30 cellular contexts compared by ENCODE assay signal in genomic region chr3:78707094-78707493, GRCh38.
"Had no signal": no experiment of that assay in that cellular context is flagged by ENCODE, and none has a peak within 500 bp of the region (broad histone marks: within the 10 kb centered on the region; RNA-seq: fewer than 3 reads in every experiment).

No MANE protein-coding gene starts in this region.

- ATAC-seq: activated CD8-positive, alpha-beta memory T cell treated with anti-CD3 and anti-CD28 coated beads, Interleukin-2, amount 10 ng/mL, durations not matched to agents 7 days and 5 days; effector memory CD8-positive, alpha-beta T cell; psoas muscle; right cardiac atrium; stimulated activated naive CD8-positive, alpha-beta T cell treated with anti-CD3 and anti-CD28 coated beads, Interleukin-15, amount 100 ng/mL, for 72 hours; T-helper 17 cell had no signal

- H2AFZ ChIP-seq: hepatocyte had no signal

- H3K4me2 ChIP-seq: hepatocyte had no signal

- H3K4me1 Mint-ChIP-seq: activated CD4-positive, alpha-beta T cell treated with anti-CD3 and anti-CD28 coated beads, Interleukin-2, amount 10 ng/mL, durations not matched to agents 24 days and 14 days; activated CD8-positive, alpha-beta memory T cell treated with anti-CD3 and anti-CD28 coated beads, Interleukin-2, amount 10 ng/mL, durations not matched to agents 7 days and 5 days; central memory CD8-positive, alpha-beta T cell; T-helper 17 cell had no signal

- H3K4me1 ChIP-seq: adrenal gland, ascending aorta, breast epithelium, colonic mucosa, esophagus muscularis mucosa, psoas muscle, tibial artery had no signal

- DNase-seq: activated CD4-positive, alpha-beta T cell treated with anti-CD3 and anti-CD28 coated beads, Interleukin-2, amount 10 ng/mL, durations not matched to agents 24 days and 14 days; activated CD8-positive, alpha-beta memory T cell treated with anti-CD3 and anti-CD28 coated beads, Interleukin-2, amount 10 ng/mL, durations not matched to agents 7 days and 5 days; activated gamma-delta T cell; activated naive CD4-positive, alpha-beta T cell treated with anti-CD3 and anti-CD28 coated beads, Interleukin-2, amount 50 U/mL, for 16 hours; activated T-cell treated with anti-CD3 and anti-CD28 coated beads for 4 hours; adrenal gland; colonic mucosa; dorsolateral prefrontal cortex; effector memory CD8-positive, alpha-beta T cell; glutamatergic neuron; left ventricle myocardium inferior; midbrain; ovary; psoas muscle; right cardiac atrium; stimulated activated CD4-positive, alpha-beta T cell treated with anti-CD3 and anti-CD28 coated beads, Interleukin-12 subunit alpha, Interleukin-12 subunit beta, amount 100 ng/mL, for 4 hours; stimulated activated CD4-positive, alpha-beta T cell treated with anti-CD3 and anti-CD28 coated beads, Interleukin-4, amount 100 ng/mL, for 4 hours; stimulated activated naive CD8-positive, alpha-beta T cell treated with anti-CD3 and anti-CD28 coated beads, Interleukin-15, amount 100 ng/mL, for 72 hours; SW 1271; T-helper 17 cell; tibial artery had no signal

- H3K4me3 ChIP-seq: adrenal gland, ascending aorta, breast epithelium, colonic mucosa, dorsolateral prefrontal cortex, esophagus muscularis mucosa, hepatocyte, left ventricle myocardium inferior, ovary, psoas muscle, tibial artery had no signal

- H3K9me3 ChIP-seq: adrenal gland, ascending aorta, breast epithelium, colonic mucosa, esophagus muscularis mucosa, left ventricle myocardium inferior, ovary, psoas muscle, tibial artery had no signal

- H3K36me3 ChIP-seq: adrenal gland, ascending aorta, breast epithelium, colonic mucosa, esophagus muscularis mucosa, left ventricle myocardium inferior, ovary, tibial artery had no signal

- H3K36me3 Mint-ChIP-seq: activated CD8-positive, alpha-beta memory T cell treated with anti-CD3 and anti-CD28 coated beads, Interleukin-2, amount 10 ng/mL, durations not matched to agents 7 days and 5 days; immature natural killer cell had no signal

- H3K79me2 ChIP-seq: hepatocyte had no signal

- H3K4me3 Mint-ChIP-seq: activated CD4-positive, alpha-beta T cell treated with anti-CD3 and anti-CD28 coated beads, Interleukin-2, amount 10 ng/mL, durations not matched to agents 24 days and 14 days; activated CD8-positive, alpha-beta memory T cell treated with anti-CD3 and anti-CD28 coated beads, Interleukin-2, amount 10 ng/mL, durations not matched to agents 7 days and 5 days; activated CD8-positive, alpha-beta T cell treated with anti-CD3 and anti-CD28 coated beads for 36 hours; activated T-helper 1 cell treated with anti-CD3 and anti-CD28 coated beads, Interleukin-12 subunit alpha, Interleukin-12 subunit beta, Interleukin-2, Interleukin-4 antibody, amounts not matched to agents 30 ng/mL and 10 ng/mL and 1 ng/mL, durations not matched to agents 14 hours and 24 hours and 36 hours; central memory CD8-positive, alpha-beta T cell; effector memory CD8-positive, alpha-beta T cell; immature natural killer cell; neural crest cell; T-helper 17 cell had no signal

- H3K27ac Mint-ChIP-seq: activated CD4-positive, alpha-beta T cell treated with anti-CD3 and anti-CD28 coated beads, Interleukin-2, amount 10 ng/mL, durations not matched to agents 24 days and 14 days; activated CD8-positive, alpha-beta memory T cell treated with anti-CD3 and anti-CD28 coated beads, Interleukin-2, amount 10 ng/mL, durations not matched to agents 7 days and 5 days; activated T-helper 1 cell treated with anti-CD3 and anti-CD28 coated beads, Interleukin-12 subunit alpha, Interleukin-12 subunit beta, Interleukin-2, Interleukin-4 antibody, amounts not matched to agents 30 ng/mL and 10 ng/mL and 1 ng/mL, durations not matched to agents 14 hours and 24 hours and 36 hours; effector memory CD8-positive, alpha-beta T cell; T-helper 17 cell had no signal

- H3K27me3 Mint-ChIP-seq: activated CD4-positive, alpha-beta T cell treated with anti-CD3 and anti-CD28 coated beads, Interleukin-2, amount 10 ng/mL, durations not matched to agents 24 days and 14 days; activated CD8-positive, alpha-beta memory T cell treated with anti-CD3 and anti-CD28 coated beads, Interleukin-2, amount 10 ng/mL, durations not matched to agents 7 days and 5 days; activated CD8-positive, alpha-beta T cell treated with anti-CD3 and anti-CD28 coated beads for 36 hours; central memory CD8-positive, alpha-beta T cell; effector memory CD8-positive, alpha-beta T cell; stimulated activated naive CD8-positive, alpha-beta T cell treated with anti-CD3 and anti-CD28 coated beads, Interleukin-15, amount 100 ng/mL, for 72 hours; T-helper 17 cell had no signal

- H3K27ac ChIP-seq: adrenal gland, ascending aorta, breast epithelium, colonic mucosa, esophagus muscularis mucosa, hepatocyte, left ventricle myocardium inferior, ovary, psoas muscle, tibial artery had no signal

- H3K9me3 Mint-ChIP-seq: activated CD4-positive, alpha-beta T cell treated with anti-CD3 and anti-CD28 coated beads, Interleukin-2, amount 10 ng/mL, durations not matched to agents 24 days and 14 days; activated T-helper 1 cell treated with anti-CD3 and anti-CD28 coated beads, Interleukin-12 subunit alpha, Interleukin-12 subunit beta, Interleukin-2, Interleukin-4 antibody, amounts not matched to agents 30 ng/mL and 10 ng/mL and 1 ng/mL, durations not matched to agents 14 hours and 24 hours and 36 hours; neural crest cell had no signal

- H3K27me3 ChIP-seq: adrenal gland, ascending aorta, breast epithelium, colonic mucosa, dorsolateral prefrontal cortex, esophagus muscularis mucosa, hepatocyte, ovary, tibial artery had no signal
